8 cellular contexts compared by ENCODE assay signal in the genomic region with DNA sequence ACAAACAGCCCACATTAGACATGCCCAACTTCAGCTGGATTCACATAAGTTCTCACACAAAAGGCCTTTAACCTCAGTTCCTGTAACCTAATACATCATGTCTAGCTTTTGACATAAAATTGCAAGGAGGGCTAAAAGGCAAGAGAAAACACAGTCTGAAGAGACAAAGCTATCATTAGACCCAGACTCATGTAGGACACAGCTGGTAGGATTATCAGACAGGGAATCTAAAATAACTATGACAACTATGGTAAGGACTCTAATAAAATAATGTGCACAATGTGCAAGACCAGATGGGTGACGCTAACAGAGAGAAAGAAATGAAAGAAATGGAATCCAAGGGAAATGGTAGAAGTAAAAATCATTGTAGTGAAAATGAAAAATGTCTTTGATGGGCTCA.
"Had no signal": no experiment of that assay in that cellular context is flagged by ENCODE, and none has a peak within 500 bp of the region (broad histone marks: within the 10 kb centered on the region; RNA-seq: fewer than 3 reads in every experiment).

No MANE protein-coding gene starts in this region.

- H3K4me3 Mint-ChIP-seq: HFFc6 had no signal

- H3K4me3 ChIP-seq: GM23248, HAP-1, K562 had no signal

- H3K9ac ChIP-seq: GM23248 had no signal

- H3K27ac Mint-ChIP-seq: HFFc6 had no signal

- ATAC-seq: HCT116 had no signal

- H3K36me3 ChIP-seq: HAP-1 had no signal

- H3K9me3 ChIP-seq: HAP-1 had no signal

- H3K27ac ChIP-seq: GM23248 had no signal

- H3K4me1 ChIP-seq: HAP-1 had no signal

- DNase-seq: GM23248, GOT3, H7, HFFc6, IMR-90 had no signal
